ENCODE assay signal across 14 cellular contexts in the genomic region with DNA sequence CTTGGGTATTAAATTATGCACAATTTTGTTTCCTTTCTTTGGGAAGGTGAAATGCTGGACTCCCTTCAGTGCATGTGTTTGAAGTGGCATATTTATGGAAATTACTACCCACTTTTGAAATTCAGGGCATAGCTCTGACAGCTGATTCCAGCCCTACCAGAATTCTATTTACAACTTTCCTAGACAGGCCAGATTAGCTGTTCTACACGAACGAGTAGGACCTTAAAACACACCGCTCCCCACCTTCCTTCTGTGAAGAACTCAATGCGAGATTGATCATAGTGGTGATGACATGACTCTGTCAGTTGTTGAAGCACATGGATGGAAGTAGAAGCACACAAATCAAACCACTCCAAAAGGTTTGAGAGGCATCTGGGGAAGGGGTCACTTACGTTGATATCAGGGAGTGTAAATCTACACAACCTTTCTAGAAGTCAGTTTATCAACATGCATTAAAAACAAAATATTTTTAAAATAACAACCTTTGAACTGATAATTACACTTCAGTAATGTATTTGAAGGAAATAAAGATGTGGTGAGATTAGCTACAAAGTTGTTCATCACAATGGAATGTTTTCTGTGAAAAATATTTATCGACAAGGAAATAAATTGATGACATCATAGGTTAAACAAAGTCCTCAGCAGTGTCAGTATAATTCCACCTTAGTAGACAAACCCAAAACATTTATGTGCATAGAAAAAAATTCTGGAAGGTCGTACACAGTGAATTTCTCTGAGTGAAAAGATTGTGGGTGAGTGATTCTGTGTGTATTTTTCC. TPM values are rescaled to one million over a fixed set of nuclear protein-coding genes. Genes with fewer than 3 reads are reported as not detected.
A peak's percentile ranks its signal among the peaks of the same experiment; 100 is the strongest.
DNase-seq lines count a peak whose midpoint lies in the region; ATAC-seq and TF ChIP-seq lines count a peak whose summit lies in the region.
"Had no signal": no experiment of that assay in that cellular context is flagged by ENCODE, and none has a peak within 500 bp of the region (broad histone marks: within the 10 kb centered on the region; RNA-seq: fewer than 3 reads in every experiment).

No MANE protein-coding gene starts in this region.

- H2AFZ ChIP-seq in PC-9, result no peak overlapping the region

- H4K20me1 ChIP-seq in PC-9 (ENCODE audit: insufficient read depth), result no peaks in the 10 kb centered on the region

- H3K36me3 ChIP-seq in PC-9 (ENCODE audit: low read depth) (no peaks in the 10 kb centered on the region), tibial nerve (no peaks in the 10 kb centered on the region)

- BruUV-seq in PC-9 (replicated peaks; lab: Mats Ljungman, UMichigan), result no TSS peak

- CTCF ChIA-PET in PC-9 (lab: Charles Lee), result interaction anchor here (0.6 kb wide), 1 partner anchor 23 kb away, joined by 3 read pairs; no protein-coding TSS in a partner anchor

- H3K9me3 ChIP-seq in PC-9 (ENCODE audit: insufficient read depth, low read depth) (no peaks in the 10 kb centered on the region; the same call in 1 of the 2 replicates), tibial nerve (no peaks in the 10 kb centered on the region)
- H3K9me3 ChIP-seq: mucosa of descending colon had no signal

- no peak for TF ChIP-seq EP300 in tibial nerve (IDR thresholded peaks at IDR 0.05)

- TF ChIP-seq CTCF in PC-9 (conservative IDR thresholded peaks at IDR 0.05) (no peak), epithelial cell of esophagus (IDR thresholded peaks at IDR 0.05; ENCODE audit: insufficient read depth, low read depth, low read length, missing control alignments) (no peak), tibial nerve (IDR thresholded peaks at IDR 0.05) (no peak)

- ATAC-seq in HG02571 (IDR thresholded peaks at IDR 0.05; ENCODE audit: unreplicated experiment), result no peak
- ATAC-seq: mucosa of descending colon had no signal

- POLR2A ChIA-PET in PC-9 (lab: Charles Lee; ENCODE audit: unreplicated experiment), result no interaction called here

- H3K4me3 ChIP-seq in PC-9 (no peak overlapping the region; the same call in 1 of the 2 replicates), epithelial cell of esophagus (ENCODE audit: low read length) (no peak overlapping the region), tibial nerve (no peak overlapping the region)
- H3K4me3 ChIP-seq: mucosa of descending colon had no signal

- peak in 1 of 2 experiments; percentile 94 for DNase-seq in PC-9
- peak; percentile 47 for DNase-seq in epithelial cell of esophagus (ENCODE audit: low read depth)
- DNase-seq in kidney tubule cell (ENCODE audit: low spot score), result peak; percentile 70
- no peak for DNase-seq in tibial nerve (ENCODE audit: low spot score in 2 of 2)
- no peak for DNase-seq in activated gamma-delta T cell treated with Interleukin-2 at 50 U/mL for 16 hours
- DNase-seq in islet precursor cell, result no peak
- DNase-seq: activated naive CD4-positive, alpha-beta T cell treated with anti-CD3 and anti-CD28 coated beads, Interleukin-2, amount 10 ng/mL, durations not matched to agents 7 days and 5 days; C1 segment of cervical spinal cord; MM.1S; mucosa of descending colon; retina; stimulated activated CD4-positive, alpha-beta T cell treated with anti-CD3 and anti-CD28 coated beads, Interleukin-4, amount 100 ng/mL, for 4 hours; stimulated activated naive CD4-positive, alpha-beta T cell had no signal

- H3K9me2 ChIP-seq in PC-9 (ENCODE audit: insufficient read depth), result no peaks in the 10 kb centered on the region

- peaks cover 18% of the 10 kb centered on the region for H3F3A ChIP-seq in PC-9 (ENCODE audit: insufficient read depth, low read depth)

- H3K4me1 ChIP-seq in PC-9 (replicated peaks; ENCODE audit: insufficient read depth), result peaks cover 56% of the 10 kb centered on the region
- H3K4me1 ChIP-seq in tibial nerve, result peaks cover 0 to 84% (median 31%) of the 10 kb centered on the region in 4 donors

- no peaks in the 10 kb centered on the region for H3K79me2 ChIP-seq in PC-9 (ENCODE audit: low read depth)

- peak overlapping the region; percentile 50 for H3K4me2 ChIP-seq in PC-9

- WGBS in tibial nerve, 2 donors, result 48% methylated on average over 7 of the region's 7 CpGs

- H3K27ac ChIP-seq in PC-9, result peak overlapping the region; percentile 80
- peak overlapping the region; percentile 1 to 87 (median 46) for H3K27ac ChIP-seq in tibial nerve

- TF ChIP-seq POLR2A in tibial nerve (IDR thresholded peaks at IDR 0.05), result no peak

- intact Hi-C loops in PC-9 (cut with micrococcal nuclease; ENCODE audit: unreplicated experiment), result no loop called here

- no peaks in the 10 kb centered on the region for H3K27me3 ChIP-seq in PC-9 (ENCODE audit: insufficient read depth, low read depth)
- no peaks in the 10 kb centered on the region for H3K27me3 ChIP-seq in tibial nerve

RNA-seq across cellular contexts. Expression of a gene that starts 29.8 kb away (rescaled TPM):
- total RNA-seq in PC-9 (2021) (0.75 and 1.0 TPM in 2 replicates), tibial nerve (10 to 100 TPM in 3 of 4 donors, 1 to 10 TPM in 1; 9.3 to 22.6 (median 15.1) TPM)

Comparison
In these comparisons a context has a peak if more than half of its experiments do, and no peak if none do; other contexts are left out.
1. DNase-seq: peak in epithelial cell of esophagus (single experiment) and kidney tubule cell (single experiment); none in tibial nerve (0 of 2), activated gamma-delta T cell treated with Interleukin-2 at 50 U/mL for 16 hours (single experiment) and islet precursor cell (single experiment).